In genomic region chr14:64723691-64724577, GRCh38 we compare ENCODE assay signal across 8 cellular contexts. TPM values are rescaled to one million over a fixed set of nuclear protein-coding genes. Genes with fewer than 3 reads are reported as not detected.
DNase-seq lines count a peak whose midpoint lies in the region; ATAC-seq and TF ChIP-seq lines count a peak whose summit lies in the region.

No MANE protein-coding gene starts in this region.

- no peak overlapping the region for H3K27ac Mint-ChIP-seq in activated naive CD4-positive, alpha-beta T cell treated with anti-CD3 and anti-CD28 coated beads for 36 hours
- peak overlapping the region in 4 of 5 experiments; percentile 4 to 76 (median 8) for H3K27ac Mint-ChIP-seq in brain
- no peak overlapping the region for H3K27ac Mint-ChIP-seq in endothelial cell (ENCODE audit: unreplicated experiment)

- TF ChIP-seq POLR2A in tibial nerve (IDR thresholded peaks at IDR 0.05) = no peak

- H3K27me3 Mint-ChIP-seq in activated naive CD4-positive, alpha-beta T cell treated with anti-CD3 and anti-CD28 coated beads for 36 hours (ENCODE audit: low read depth) = no peaks in the 10 kb centered on the region
- H3K27me3 Mint-ChIP-seq in brain (peaks cover 4% of the 10 kb centered on the region), endothelial cell (ENCODE audit: unreplicated experiment) (peaks cover 8% of the 10 kb centered on the region)

- no peaks in the 10 kb centered on the region for H3K9me3 ChIP-seq in lower lobe of right lung
- no peaks in the 10 kb centered on the region for H3K9me3 ChIP-seq in tibial nerve
- peaks cover 5% of the 10 kb centered on the region for H3K9me3 ChIP-seq in WERI-Rb-1 (ENCODE audit: severe bottlenecking)

- H3K4me3 ChIP-seq in lower lobe of right lung (no peak overlapping the region), tibial nerve (no peak overlapping the region), WERI-Rb-1 (ENCODE audit: low read depth, low read length) (no peak overlapping the region)

- TF ChIP-seq EP300 in tibial nerve (IDR thresholded peaks at IDR 0.05) = peak in 1 of 2 donors; percentile 42

- H3K27ac ChIP-seq in lower lobe of right lung (peak overlapping the region; percentile 11), tibial nerve (peak overlapping the region; percentile 2 to 93 (median 72)), WERI-Rb-1 (no peak overlapping the region)

- no peaks in the 10 kb centered on the region for H3K9me3 Mint-ChIP-seq in activated naive CD4-positive, alpha-beta T cell treated with anti-CD3 and anti-CD28 coated beads for 36 hours
- H3K9me3 Mint-ChIP-seq in brain = peaks cover 0 to 10% (median 3%) of the 10 kb centered on the region in 5 experiments
- no peaks in the 10 kb centered on the region for H3K9me3 Mint-ChIP-seq in endothelial cell (ENCODE audit: unreplicated experiment)

- H3K4me1 ChIP-seq in lower lobe of right lung (peaks cover 53% of the 10 kb centered on the region), tibial nerve (peaks cover 0 to 100% (median 76%) of the 10 kb centered on the region in 4 donors)

- WGBS in tibial nerve, 2 donors = 46 to 49% methylated on average over 15 of the region's 15 CpGs

- no peaks in the 10 kb centered on the region for H3K36me3 Mint-ChIP-seq in activated naive CD4-positive, alpha-beta T cell treated with anti-CD3 and anti-CD28 coated beads for 36 hours (ENCODE audit: low read depth)
- H3K36me3 Mint-ChIP-seq in brain (peaks cover 18% of the 10 kb centered on the region), endothelial cell (ENCODE audit: low read depth, unreplicated experiment) (peaks cover 14% of the 10 kb centered on the region)

- H3K36me3 ChIP-seq in lower lobe of right lung = peaks cover 15% of the 10 kb centered on the region
- peaks cover 0 to 16% (median 0%) of the 10 kb centered on the region in 3 donors for H3K36me3 ChIP-seq in tibial nerve
- peaks cover 12% of the 10 kb centered on the region for H3K36me3 ChIP-seq in WERI-Rb-1

- CTCF ChIA-PET in activated naive CD4-positive, alpha-beta T cell treated with anti-CD3 and anti-CD28 coated beads for 36 hours (lab: Charles Lee) = interaction anchor here (0.6 kb wide), 1 partner anchor 153 kb away, joined by 3 read pairs; no protein-coding TSS in a partner anchor

- H3K4me1 Mint-ChIP-seq in activated naive CD4-positive, alpha-beta T cell treated with anti-CD3 and anti-CD28 coated beads for 36 hours (ENCODE audit: low read depth) = peaks cover 28% of the 10 kb centered on the region
- H3K4me1 Mint-ChIP-seq in brain = peaks cover 63% of the 10 kb centered on the region
- H3K4me1 Mint-ChIP-seq in endothelial cell (ENCODE audit: unreplicated experiment) = peaks cover 16% of the 10 kb centered on the region

- ATAC-seq in lower lobe of right lung (peak in 1 of 2 donors; percentile 11), GM21526 (IDR thresholded peaks at IDR 0.05; ENCODE audit: low FRiP score, unreplicated experiment) (no peak)

- TF ChIP-seq CTCF in brain (conservative IDR thresholded peaks at IDR 0.05) (no peak), lower lobe of right lung (IDR thresholded peaks at IDR 0.05) (no peak), tibial nerve (IDR thresholded peaks at IDR 0.05) (no peak), endothelial cell (IDR thresholded peaks at IDR 0.05; ENCODE audit: unreplicated experiment) (no peak), WERI-Rb-1 (IDR thresholded peaks at IDR 0.05; ENCODE audit: low read depth, low read length) (no peak)

- DNase-seq in activated naive CD4-positive, alpha-beta T cell treated with Interleukin-2 at 50 U/mL for 16 hours = peak; percentile 59
- DNase-seq in activated naive CD4-positive, alpha-beta T cell treated with anti-CD3 and anti-CD28 coated beads for 36 hours = no peak
- DNase-seq in lower lobe of right lung = no peak
- no peak for DNase-seq in tibial nerve (ENCODE audit: low spot score in 2 of 2)
- DNase-seq in endothelial cell (ENCODE audit: low spot score) = no peak
- no peak for DNase-seq in WERI-Rb-1

- H3K4me3 Mint-ChIP-seq in activated naive CD4-positive, alpha-beta T cell treated with anti-CD3 and anti-CD28 coated beads for 36 hours = no peak overlapping the region
- no peak overlapping the region for H3K4me3 Mint-ChIP-seq in brain
- no peak overlapping the region for H3K4me3 Mint-ChIP-seq in endothelial cell (ENCODE audit: unreplicated experiment)

- no peaks in the 10 kb centered on the region for H3K27me3 ChIP-seq in lower lobe of right lung (ENCODE audit: low read depth)
- no peaks in the 10 kb centered on the region for H3K27me3 ChIP-seq in tibial nerve
- no peaks in the 10 kb centered on the region for H3K27me3 ChIP-seq in WERI-Rb-1 (ENCODE audit: insufficient read depth, low read depth, severe bottlenecking)

- intact Hi-C loops in activated naive CD4-positive, alpha-beta T cell treated with anti-CD3 and anti-CD28 coated beads for 36 hours (cut with micrococcal nuclease) = no loop called here
- intact Hi-C loops in lower lobe of right lung (cut with DNase I) = no loop called here

RNA-seq across cellular contexts. Expression of gene PLEKHG3, which starts 19.7 kb away (rescaled TPM):
- 1 to 10 TPM in 1 of 2 experiments, under 1 TPM in 1; 0.48 to 1.1 TPM for total RNA-seq in activated naive CD4-positive, alpha-beta T cell treated with anti-CD3 and anti-CD28 coated beads for 36 hours
- 50.7 TPM for polyA plus RNA-seq in brain (ENCODE audit: insufficient read depth, low read depth, low replicate concordance)
- total RNA-seq in lower lobe of right lung (33.1 TPM), tibial nerve (10 to 100 TPM; 33.3 to 73.9 (median 63.1) TPM), endothelial cell (ENCODE audit: unreplicated experiment) (31.4 TPM)

Comparison
In these comparisons a context has a peak if more than half of its experiments do, and no peak if none do; other contexts are left out.
1. H3K27ac Mint-ChIP-seq: peak in brain (4 of 5); none in activated naive CD4-positive, alpha-beta T cell treated with anti-CD3 and anti-CD28 coated beads for 36 hours (single experiment) and endothelial cell (single experiment).
2. RNA of gene PLEKHG3, which starts 19.7 kb away (total RNA-seq): 33.3 to 73.9 TPM in tibial nerve, 33.1 TPM in lower lobe of right lung (single experiment) and 31.4 TPM in endothelial cell (single experiment); 0.48 to 1.1 TPM in activated naive CD4-positive, alpha-beta T cell treated with anti-CD3 and anti-CD28 coated beads for 36 hours; every median in the first group is over 10 times any median in the second.